In the genomic region with DNA sequence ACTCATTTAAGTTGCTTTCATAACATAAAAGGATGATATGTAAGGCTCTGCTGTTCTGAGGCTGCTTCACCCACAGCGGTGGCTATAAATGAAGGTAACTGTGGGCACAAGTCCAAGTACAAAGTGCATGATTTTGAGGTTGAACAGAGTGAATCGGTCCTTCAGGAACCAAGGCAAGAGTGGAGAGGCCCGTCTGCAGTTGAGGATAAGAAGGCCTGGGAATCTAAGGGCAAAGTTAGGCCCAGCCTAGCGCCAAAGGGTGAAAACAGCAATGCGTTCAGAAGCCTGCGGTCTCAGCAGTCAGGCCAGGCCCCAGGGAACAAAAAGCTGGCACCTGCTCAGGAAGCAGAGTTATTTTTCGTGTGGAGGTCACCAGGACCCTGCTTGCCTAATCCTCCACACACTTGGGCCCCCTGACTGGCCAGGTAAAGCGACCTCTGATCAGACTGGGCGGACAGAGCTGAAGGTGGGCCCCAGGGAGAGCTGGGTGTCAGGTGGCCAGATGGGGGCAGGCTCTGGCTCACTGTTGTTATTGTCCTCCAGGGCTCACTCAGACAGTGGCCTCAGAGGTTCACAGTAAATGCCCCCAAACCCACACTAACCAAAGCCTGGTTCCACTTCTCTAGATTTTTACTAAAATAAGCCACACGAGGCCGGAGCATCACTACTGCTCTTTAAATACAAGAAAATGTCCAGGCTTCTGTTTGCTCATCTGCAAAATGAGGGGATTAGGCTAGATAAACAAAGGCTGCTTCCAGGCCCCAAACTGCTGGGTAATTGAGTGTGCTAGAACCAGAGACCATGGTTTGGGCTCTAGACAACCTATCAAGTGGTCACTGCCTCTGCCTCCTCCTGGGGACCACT, we compare ENCODE assay signal across 8 cellular contexts. TPM values are rescaled to one million over a fixed set of nuclear protein-coding genes. Genes with fewer than 3 reads are reported as not detected.
DNase-seq lines count a peak whose midpoint lies in the region; ATAC-seq, FAIRE-seq and TF ChIP-seq lines count a peak whose summit lies in the region.

No MANE protein-coding gene starts in this region.

- no peak overlapping the region for H3K4me2 ChIP-seq in PC-3 (ENCODE audit: low read length)

- no peaks in the 10 kb centered on the region for H3K9me3 ChIP-seq in PC-3 (ENCODE audit: low read length)
- no peaks in the 10 kb centered on the region for H3K9me3 ChIP-seq in small intestine (ENCODE audit: control insufficient read depth, low read depth)

- H3F3A ChIP-seq in PC-3 (ENCODE audit: low read length, unreplicated experiment), result no peaks in the 10 kb centered on the region

- H3K9me2 ChIP-seq in PC-3 (replicated peaks; ENCODE audit: low read length), result no peaks in the 10 kb centered on the region

- H3K27ac Mint-ChIP-seq in activated CD8-positive, alpha-beta T cell treated with anti-CD3 and anti-CD28 coated beads for 36 hours, result no peak overlapping the region
- H3K27ac Mint-ChIP-seq in activated CD8-positive, alpha-beta T cell treated with anti-CD3 and anti-CD28 coated beads, Interleukin-2, amount 10 ng/mL, durations not matched to agents 7 days and 5 days, result no peak overlapping the region

- WGBS in small intestine, 3 donors, result 11 to 49% (median 23%) methylated on average over 11 of the region's 11 CpGs

- H4K20me1 ChIP-seq in PC-3 (ENCODE audit: low read length), result no peaks in the 10 kb centered on the region

- H3K4me1 ChIP-seq in PC-3 (ENCODE audit: insufficient read depth, low read length), result peaks cover 6% of the 10 kb centered on the region
- H3K4me1 ChIP-seq in small intestine (ENCODE audit: control insufficient read depth in 2 of 2, insufficient read depth in 1 of 2, low read depth in 1 of 2, low read length in 1 of 2), result peaks cover 13 to 28% of the 10 kb centered on the region in 2 donors

- peak; percentile 13 for DNase-seq in activated CD8-positive, alpha-beta T cell treated with anti-CD3 and anti-CD28 coated beads for 36 hours
- DNase-seq in activated CD8-positive, alpha-beta T cell treated with anti-CD3 and anti-CD28 coated beads, Interleukin-2, amount 10 ng/mL, durations not matched to agents 7 days and 5 days, result no peak
- DNase-seq in PC-3 (no peak), glomerular visceral epithelial cell (ENCODE audit: extremely low spot score) (peak; percentile 44), small intestine (peak; percentile 90), AG20443 (ENCODE audit: low spot score) (no peak), SIG-M5 treated with dmso at 0.1 percent for 504 hours (lab: John Stamatoyannopoulos, UW; ENCODE audit: unreplicated experiment) (no peak)

- H3K36me3 ChIP-seq in PC-3 (ENCODE audit: low read depth, low read length) (peaks cover 17% of the 10 kb centered on the region), small intestine (ENCODE audit: control insufficient read depth in 2 of 2, insufficient read depth in 2 of 2, low read length in 2 of 2) (peaks cover 0 to 2% of the 10 kb centered on the region in 2 donors)

- POLR2A ChIA-PET in activated CD8-positive, alpha-beta T cell treated with anti-CD3 and anti-CD28 coated beads for 36 hours (lab: Charles Lee), result interaction anchor here (0.7 to 1.7 kb wide), 6 partner anchors 19 to 224 kb away, joined by 3 to 4 read pairs (median 4); a partner anchor contains a TSS
- POLR2A ChIA-PET in activated CD8-positive, alpha-beta T cell treated with anti-CD3 and anti-CD28 coated beads, Interleukin-2, amount 10 ng/mL, durations not matched to agents 7 days and 5 days (lab: Charles Lee), result no interaction called here
- POLR2A ChIA-PET in PC-3 (lab: Charles Lee; ENCODE audit: unreplicated experiment), result no interaction called here

- BruUV-seq in PC-3 (replicated peaks; lab: Mats Ljungman, UMichigan), result no TSS peak

- H3K36me3 Mint-ChIP-seq in activated CD8-positive, alpha-beta T cell treated with anti-CD3 and anti-CD28 coated beads for 36 hours (ENCODE audit: low read depth), result peaks cover 20% of the 10 kb centered on the region
- H3K36me3 Mint-ChIP-seq in activated CD8-positive, alpha-beta T cell treated with anti-CD3 and anti-CD28 coated beads, Interleukin-2, amount 10 ng/mL, durations not matched to agents 7 days and 5 days (ENCODE audit: low read depth), result peaks cover 12% of the 10 kb centered on the region

- TF ChIP-seq CTCF in activated CD8-positive, alpha-beta T cell treated with anti-CD3 and anti-CD28 coated beads for 36 hours (IDR thresholded peaks at IDR 0.05), result no peak
- TF ChIP-seq CTCF in PC-3 (conservative IDR thresholded peaks at IDR 0.05; ENCODE audit: low read depth, low read length), result 0 out of 2 replicates have a peak, but pooled peaks have one; percentile 21

- H3K4me3 ChIP-seq in PC-3 (ENCODE audit: low read length) (no peak overlapping the region), small intestine (ENCODE audit: low read depth in 1 of 2, low read length in 2 of 2) (no peak overlapping the region)

- H3K4me1 Mint-ChIP-seq in activated CD8-positive, alpha-beta T cell treated with anti-CD3 and anti-CD28 coated beads for 36 hours (ENCODE audit: low read depth), result peaks cover 32% of the 10 kb centered on the region
- H3K4me1 Mint-ChIP-seq in activated CD8-positive, alpha-beta T cell treated with anti-CD3 and anti-CD28 coated beads, Interleukin-2, amount 10 ng/mL, durations not matched to agents 7 days and 5 days (ENCODE audit: low read depth), result peaks cover 12% of the 10 kb centered on the region

- no peaks in the 10 kb centered on the region for H3K27me3 Mint-ChIP-seq in activated CD8-positive, alpha-beta T cell treated with anti-CD3 and anti-CD28 coated beads for 36 hours
- H3K27me3 Mint-ChIP-seq in activated CD8-positive, alpha-beta T cell treated with anti-CD3 and anti-CD28 coated beads, Interleukin-2, amount 10 ng/mL, durations not matched to agents 7 days and 5 days (ENCODE audit: low read depth), result no peaks in the 10 kb centered on the region

- ATAC-seq in activated CD8-positive, alpha-beta T cell treated with anti-CD3 and anti-CD28 coated beads for 36 hours, result no peak
- ATAC-seq in activated CD8-positive, alpha-beta T cell treated with anti-CD3 and anti-CD28 coated beads, Interleukin-2, amount 10 ng/mL, durations not matched to agents 7 days and 5 days, result no peak
- ATAC-seq in PC-3, result no peak
- ATAC-seq in GM19467 (IDR thresholded peaks at IDR 0.05; ENCODE audit: unreplicated experiment), result no peak

- intact Hi-C loops in activated CD8-positive, alpha-beta T cell treated with anti-CD3 and anti-CD28 coated beads for 36 hours (cut with micrococcal nuclease), result no loop called here
- intact Hi-C loops in PC-3 (cut with micrococcal nuclease), result no loop called here

- no peak overlapping the region for H2AFZ ChIP-seq in PC-3 (ENCODE audit: low read length)

- CTCF ChIA-PET in activated CD8-positive, alpha-beta T cell treated with anti-CD3 and anti-CD28 coated beads for 36 hours (lab: Charles Lee), result interaction anchor here (0.8 to 2.5 kb wide), 5 partner anchors 9 to 350 kb away, joined by 3 to 6 read pairs (median 3); no protein-coding TSS in a partner anchor
- CTCF ChIA-PET in activated CD8-positive, alpha-beta T cell treated with anti-CD3 and anti-CD28 coated beads, Interleukin-2, amount 10 ng/mL, durations not matched to agents 7 days and 5 days (lab: Charles Lee), result interaction anchor here (1.5 to 2.1 kb wide), 2 partner anchors 12 to 83 kb away, joined by 4 to 7 read pairs; no protein-coding TSS in a partner anchor
- CTCF ChIA-PET in PC-3 (lab: Charles Lee), result no interaction called here

- H3K4me3 Mint-ChIP-seq in activated CD8-positive, alpha-beta T cell treated with anti-CD3 and anti-CD28 coated beads for 36 hours, result no peak overlapping the region
- no peak overlapping the region for H3K4me3 Mint-ChIP-seq in activated CD8-positive, alpha-beta T cell treated with anti-CD3 and anti-CD28 coated beads, Interleukin-2, amount 10 ng/mL, durations not matched to agents 7 days and 5 days

- H3K27ac ChIP-seq in PC-3 (ENCODE audit: low read length) (no peak overlapping the region), small intestine (ENCODE audit: low read depth in 1 of 2, low read length in 1 of 2) (peak overlapping the region; percentile 59 to 64)

- no peak overlapping the region for H3K9ac ChIP-seq in PC-3 (ENCODE audit: low read length)

- FAIRE-seq in small intestine (lab: Jason Lieb, UNC), result no peak

- no peaks in the 10 kb centered on the region for H3K9me3 Mint-ChIP-seq in activated CD8-positive, alpha-beta T cell treated with anti-CD3 and anti-CD28 coated beads for 36 hours
- no peaks in the 10 kb centered on the region for H3K9me3 Mint-ChIP-seq in activated CD8-positive, alpha-beta T cell treated with anti-CD3 and anti-CD28 coated beads, Interleukin-2, amount 10 ng/mL, durations not matched to agents 7 days and 5 days (ENCODE audit: insufficient read depth)

- peaks cover 63% of the 10 kb centered on the region for H3K79me2 ChIP-seq in PC-3 (ENCODE audit: low read length)

- no peaks in the 10 kb centered on the region for H3K27me3 ChIP-seq in PC-3 (ENCODE audit: low read length)
- H3K27me3 ChIP-seq in small intestine (ENCODE audit: control insufficient read depth in 2 of 2, insufficient read depth in 2 of 2, low read length in 2 of 2), result no peaks in the 10 kb centered on the region

RNA-seq across cellular contexts. Expression of a gene that starts 46.4 kb away (rescaled TPM):
- total RNA-seq in activated CD8-positive, alpha-beta T cell treated with anti-CD3 and anti-CD28 coated beads for 36 hours, result 10 to 100 TPM; 14.0 to 14.5 TPM
- total RNA-seq in activated CD8-positive, alpha-beta T cell treated with anti-CD3 and anti-CD28 coated beads, Interleukin-2, amount 10 ng/mL, durations not matched to agents 7 days and 5 days, result 10 to 100 TPM; 16.1 to 16.2 TPM
- 44.2 and 50.5 TPM in 2 replicates for total RNA-seq in PC-3 (2014; rRNA removed)
- polyA plus RNA-seq in small intestine, result 10 to 100 TPM in 1 of 3 donors, 1 to 10 TPM in 2; 4.2 to 16.9 (median 4.3) TPM

Comparison
In these comparisons a context has a peak if more than half of its experiments do, and no peak if none do; other contexts are left out.
1. DNase-seq: peak in activated CD8-positive, alpha-beta T cell treated with anti-CD3 and anti-CD28 coated beads for 36 hours (single experiment), glomerular visceral epithelial cell (single experiment) and small intestine (single experiment); none in activated CD8-positive, alpha-beta T cell treated with anti-CD3 and anti-CD28 coated beads, Interleukin-2, amount 10 ng/mL, durations not matched to agents 7 days and 5 days (single experiment), PC-3 (single experiment), AG20443 (single experiment) and SIG-M5 treated with dmso at 0.1 percent for 504 hours (single experiment).